In the genomic region with DNA sequence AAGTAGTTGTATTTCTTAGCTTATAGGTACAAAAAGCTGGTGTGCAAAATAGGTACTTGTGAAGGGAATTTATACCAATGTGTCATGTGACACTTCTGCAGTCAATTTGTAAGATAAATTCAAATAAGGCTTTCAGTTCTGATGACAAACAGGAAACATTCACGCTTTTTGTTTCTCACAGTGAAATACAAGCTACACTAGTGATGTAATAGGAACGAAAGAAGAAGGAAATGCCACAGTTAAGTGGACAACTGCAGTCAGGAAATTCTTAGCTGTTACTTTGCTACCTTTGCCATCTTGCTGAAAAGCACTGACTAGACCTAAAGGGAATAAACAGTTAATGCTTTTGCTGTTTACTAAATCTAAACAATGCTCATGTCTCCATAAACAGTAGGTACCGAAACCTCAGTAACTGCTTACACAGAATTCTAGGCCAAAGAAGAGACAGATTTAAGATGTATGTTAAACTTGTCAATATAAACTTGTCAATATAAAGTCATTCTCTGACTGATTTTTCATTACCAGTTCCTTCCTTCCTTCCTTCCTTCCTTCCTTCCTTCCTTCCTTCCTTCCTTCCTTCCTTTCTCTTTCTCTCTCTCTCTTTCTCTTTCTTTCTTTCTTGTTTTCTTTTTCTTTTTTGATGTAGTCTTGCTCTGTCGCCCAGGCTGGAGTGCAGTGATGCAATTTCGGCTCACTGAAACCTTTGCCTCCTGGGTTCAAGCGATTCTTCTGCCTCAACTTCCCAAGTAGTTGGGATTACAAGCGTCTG, we compare ENCODE assay signal across 8 cellular contexts. TPM values are rescaled to one million over a fixed set of nuclear protein-coding genes. Genes with fewer than 3 reads are reported as not detected.
DNase-seq lines count a peak whose midpoint lies in the region; ATAC-seq, FAIRE-seq and TF ChIP-seq lines count a peak whose summit lies in the region.

No MANE protein-coding gene starts in this region.

- BruUV-seq in GM12878 (replicated peaks; lab: Mats Ljungman, UMichigan): no TSS peak

- no peak for TF ChIP-seq RAD21 in GM12878 (IDR thresholded peaks at IDR 0.05; ENCODE audit: insufficient read depth, low read depth, low read length)

- no peak overlapping the region; the same call in 1 of the 2 replicates for H2AFZ ChIP-seq in GM12878 (ENCODE audit: control insufficient read depth, low read depth, low read length)

- RAD21 ChIA-PET in GM12878 (lab: Charles Lee; ENCODE audit: unreplicated experiment): no interaction called here

- H3K9ac ChIP-seq in GM12878 (ENCODE audit: control insufficient read depth, insufficient read depth, low read length): no peak overlapping the region

- CTCF ChIA-PET in CD8-positive, alpha-beta T cell (lab: Charles Lee): no interaction called here
- CTCF ChIA-PET in GM12878 (lab: Yijun Ruan, JAX): no interaction called here

- SMC1A ChIA-PET in GM12878 (lab: Charles Lee; ENCODE audit: uncharacterized antibody, unreplicated experiment): interaction anchor here (1.0 kb wide), 1 partner anchor 43 kb away, joined by 3 read pairs; no protein-coding TSS in a partner anchor

- peak overlapping the region; percentile 27 for H3K27ac ChIP-seq in CD8-positive, alpha-beta T cell (ENCODE audit: low read depth, low read length)
- no peak overlapping the region for H3K27ac ChIP-seq in GM12878 (ENCODE audit: control insufficient read depth, insufficient read depth)

- no peaks in the 10 kb centered on the region for H3K27me3 Mint-ChIP-seq in CD8-positive, alpha-beta T cell (ENCODE audit: low read depth)
- no peaks in the 10 kb centered on the region for H3K27me3 Mint-ChIP-seq in osteocyte (ENCODE audit: unreplicated experiment)

- POLR2A ChIA-PET in CD8-positive, alpha-beta T cell (lab: Charles Lee): no interaction called here
- POLR2A ChIA-PET in GM12878 (lab: Charles Lee): no interaction called here

- TF ChIP-seq CTCF in CD8-positive, alpha-beta T cell (IDR thresholded peaks at IDR 0.05): no peak
- no peak for TF ChIP-seq CTCF in GM12878 (IDR thresholded peaks at IDR 0.05 in 2 of 3, conservative IDR thresholded peaks at IDR 0.05 in 1 of 3; ENCODE audit: control insufficient read depth in 2 of 3, extremely low read depth in 1 of 3, insufficient read depth in 1 of 3, low read depth in 3 of 3, low read length in 3 of 3)
- TF ChIP-seq CTCF in osteocyte (IDR thresholded peaks at IDR 0.05): no peak

- TF ChIP-seq POLR2A in GM12878 (IDR thresholded peaks at IDR 0.05; ENCODE audit: low read depth, low read length): no peak

- intact Hi-C loops in CD8-positive, alpha-beta T cell (cut with DNase I, micrococcal nuclease): loop anchor here (5.0 to 10.0 kb wide), 4 partner anchors 88 to 1444 kb away; partner anchors contain the start of genes DNAJC1 (in 1 of the 2) and MSRB2 (in 1 of the 2)
- intact Hi-C loops in GM12878 (cut with micrococcal nuclease; ENCODE audit: unreplicated experiment): no loop called here

- no peaks in the 10 kb centered on the region for H3K27me3 ChIP-seq in CD8-positive, alpha-beta T cell (ENCODE audit: insufficient read depth, low read length)
- H3K27me3 ChIP-seq in GM12878 (replicated peaks in 1 of 2; ENCODE audit: control insufficient read depth in 2 of 2, insufficient read depth in 2 of 2, low read length in 1 of 2): no peaks in the 10 kb centered on the region
- no peaks in the 10 kb centered on the region for H3K27me3 ChIP-seq in MG63

- no peaks in the 10 kb centered on the region for H3K9me3 Mint-ChIP-seq in CD8-positive, alpha-beta T cell
- no peaks in the 10 kb centered on the region for H3K9me3 Mint-ChIP-seq in osteocyte (ENCODE audit: unreplicated experiment)

- peaks cover 17% of the 10 kb centered on the region for H3K36me3 Mint-ChIP-seq in CD8-positive, alpha-beta T cell
- no peaks in the 10 kb centered on the region for H3K36me3 Mint-ChIP-seq in osteocyte (ENCODE audit: unreplicated experiment)

- no peaks in the 10 kb centered on the region for H3K36me3 ChIP-seq in CD8-positive, alpha-beta T cell (ENCODE audit: insufficient read depth, low read length)
- H3K36me3 ChIP-seq in GM12878 (ENCODE audit: control insufficient read depth in 2 of 2, insufficient read depth in 2 of 2, low read length in 1 of 2) (no peaks in the 10 kb centered on the region), MG63 (no peaks in the 10 kb centered on the region)

- no peak for DNase-seq in CD8-positive, alpha-beta T cell
- DNase-seq in GM12878 (ENCODE audit: low read depth, low spot score) (peak; percentile 39), UCSD-AML1 (lab: John Stamatoyannopoulos, UW; ENCODE audit: unreplicated experiment) (no peak), MG63 (no peak), NCI-H748 (lab: John Stamatoyannopoulos, UW; ENCODE audit: unreplicated experiment) (no peak), osteocyte (ENCODE audit: extremely low spot score, unreplicated experiment) (no peak)

- no peak overlapping the region for H3K4me3 Mint-ChIP-seq in CD8-positive, alpha-beta T cell
- no peak overlapping the region for H3K4me3 Mint-ChIP-seq in osteocyte (ENCODE audit: unreplicated experiment)

- H4K20me1 ChIP-seq in GM12878 (ENCODE audit: control insufficient read depth, insufficient read depth): no peaks in the 10 kb centered on the region

- in situ Hi-C loops in GM12878 (cut with MboI): no loop called here

- FAIRE-seq in GM12878 (lab: Jason Lieb, UNC): peak; percentile 13

- peaks cover 13% of the 10 kb centered on the region for H3K4me1 ChIP-seq in CD8-positive, alpha-beta T cell (ENCODE audit: insufficient read depth, low read length)
- H3K4me1 ChIP-seq in GM12878 (ENCODE audit: control insufficient read depth, insufficient read depth, low read length): peaks cover 5% of the 10 kb centered on the region; the same call in 1 of the 2 replicates

- no peaks in the 10 kb centered on the region for H3K79me2 ChIP-seq in GM12878 (ENCODE audit: control insufficient read depth, insufficient read depth, low read length)

- WGBS in GM12878 (ENCODE audit: insufficient coverage, insufficient replicate concordance, low lambda C conversion rate, missing lambda C conversion rate): 42% methylated on average over 7 of the region's 7 CpGs

- H3K27ac Mint-ChIP-seq in CD8-positive, alpha-beta T cell: peak overlapping the region; percentile 88
- H3K27ac Mint-ChIP-seq in osteocyte (ENCODE audit: unreplicated experiment): no peak overlapping the region

- no peak overlapping the region for H3K4me3 ChIP-seq in CD8-positive, alpha-beta T cell (ENCODE audit: low read depth, low read length)
- H3K4me3 ChIP-seq in GM12878 (no peak overlapping the region), MG63 (no peak overlapping the region)

- H3K9me3 ChIP-seq in CD8-positive, alpha-beta T cell (ENCODE audit: low read length): no peaks in the 10 kb centered on the region
- H3K9me3 ChIP-seq in GM12878 (replicated peaks; ENCODE audit: control insufficient read depth, insufficient read depth, low read length) (no peaks in the 10 kb centered on the region), MG63 (no peaks in the 10 kb centered on the region)

- ATAC-seq in CD8-positive, alpha-beta T cell: peak; percentile 76
- ATAC-seq in GM19397 (IDR thresholded peaks at IDR 0.05; ENCODE audit: unreplicated experiment) (peak; percentile 82), HG03280 (IDR thresholded peaks at IDR 0.05; ENCODE audit: unreplicated experiment) (peak; percentile 91), GM12878 (peak; percentile 83)

- TF ChIP-seq EP300 in GM12878 (IDR thresholded peaks at IDR 0.05; ENCODE audit: borderline replicate concordance in 1 of 2, control insufficient read depth in 1 of 2, low read depth in 2 of 2, low read length in 2 of 2): no peak

- peaks cover 34% of the 10 kb centered on the region for H3K4me1 Mint-ChIP-seq in CD8-positive, alpha-beta T cell (ENCODE audit: low read depth)
- no peaks in the 10 kb centered on the region for H3K4me1 Mint-ChIP-seq in osteocyte (ENCODE audit: unreplicated experiment)

- 0 out of 2 replicates have a peak overlapping the region, but pooled peaks have one; percentile 28 for H3K4me2 ChIP-seq in GM12878 (ENCODE audit: control insufficient read depth, insufficient read depth)

TF ChIP-seq in GM12878, 131 proteins besides CTCF, POLR2A, EP300 and RAD21 (continues in another document):
- TF ChIP-seq YY1 (IDR thresholded peaks at IDR 0.05; ENCODE audit: low read depth, low read length): no peak
- TF ChIP-seq SMAD5 (IDR thresholded peaks at IDR 0.05; ENCODE audit: low read depth): no peak
- TF ChIP-seq RUNX3 (IDR thresholded peaks at IDR 0.05; ENCODE audit: low read length): no peak; the same call in 1 of the 2 replicates

RNA-seq across cellular contexts. Expression of gene OTUD1, which starts 10.1 kb away (rescaled TPM):
- total RNA-seq in CD8-positive, alpha-beta T cell: 10 to 100 TPM; 78.9 to 81.3 TPM
- 0.17 TPM in 1 of 2 replicates, not detected in the other for total RNA-seq in GM12878 (2013; cell fraction: nucleolus; rRNA removed)
- 0.76 and 0.90 TPM in 2 replicates for total RNA-seq in GM12878 (2014; rRNA removed)
- total RNA-seq in GM12878 (2014; rRNA removed; fragmentation: Illumina TruSeq; extraction: Trizol): 0.63 and 0.88 TPM in 2 replicates
- 1.6 and 1.8 TPM in 2 replicates for total RNA-seq in GM12878 (2021)
- polyA plus RNA-seq in GM12878 (2011; ENCODE audit: low read depth): 1.3 TPM
- 0.09 and 0.18 TPM in 2 replicates for polyA plus RNA-seq in GM12878 (2011; rRNA removed)
- 0.04 and 0.08 TPM in 2 replicates for polyA plus RNA-seq in GM12878 (2011; cell fraction: cytosol; rRNA removed)
- 0.06 and 0.15 TPM in 2 replicates for polyA plus RNA-seq in GM12878 (2011; cell fraction: nucleus; rRNA removed)
- polyA plus RNA-seq in GM12878 (2012): 3.1 and 4.6 TPM in 2 replicates
- 0.53 and 0.89 TPM in 2 replicates for polyA plus RNA-seq in GM12878 (2014; fragmentation: Illumina TruSeq; extraction: Trizol)
- under 1 TPM; 0.42 to 0.64 TPM for polyA plus RNA-seq in GM12878 (2014; fragmentation: Nextera tagmentation; extraction: Ambion mirVana)
- polyA plus RNA-seq in GM12878 (2014; rRNA removed): 0.65 and 0.69 TPM in 2 replicates
- polyA plus RNA-seq in GM12878 (2016; fragmentation: Nextera tagmentation; extraction: Ambion mirVana): under 1 TPM in 1 of 2 experiments, not detected in 1; 0.39 TPM
- polyA minus RNA-seq in GM12878 (2011; rRNA and poly(A)+ RNA removed): 0.07 and 0.21 TPM in 2 replicates
- polyA minus RNA-seq in GM12878 (2011; cell fraction: cytosol; rRNA and poly(A)+ RNA removed): not detected in 2 replicates
- polyA minus RNA-seq in GM12878 (2011; cell fraction: nucleus; rRNA and poly(A)+ RNA removed): 0.12 and 0.19 TPM in 2 replicates
- total RNA-seq in MG63 (2014; rRNA removed; shearing (Covaris generic); ENCODE audit: low replicate concordance): 3.5 and 3.8 TPM in 2 replicates
- total RNA-seq in osteocyte: 10.6 and 11.0 TPM in 2 replicates
